In genomic region chr2:37417321-37417720, GRCh38 we compare ENCODE assay signal across 24 cellular contexts.
DNase-seq lines count a peak whose midpoint lies in the region; ATAC-seq and TF ChIP-seq lines count a peak whose summit lies in the region.
"Had no signal": no experiment of that assay in that cellular context is flagged by ENCODE, and none has a peak within 500 bp of the region (broad histone marks: within the 10 kb centered on the region; RNA-seq: fewer than 3 reads in every experiment).

No MANE protein-coding gene starts in this region.

- no peak overlapping the region for H3K4me2 ChIP-seq in SK-N-SH
- H3K4me2 ChIP-seq in H9 (ENCODE audit: insufficient read depth, insufficient read length, low read length), result no peak overlapping the region
- H3K4me2 ChIP-seq: PC-9 had no signal

- H2BK12ac ChIP-seq in H9 (ENCODE audit: insufficient read length, low read depth, low read length), result no peak overlapping the region

- intact Hi-C loops in right cardiac atrium (cut with DNase I), result loop anchor here in 2 of 4 donors (5.0 to 10.0 kb wide), 3 partner anchors 117 to 415 kb away; no protein-coding TSS in a partner anchor

- TF ChIP-seq CTCF in SK-N-SH (IDR thresholded peaks at IDR 0.05) (no peak), H9 (conservative IDR thresholded peaks at IDR 0.05) (no peak)

- no peaks in the 10 kb centered on the region for H3K36me3 ChIP-seq in SK-N-SH (replicated peaks in 1 of 2; ENCODE audit: control insufficient read depth in 1 of 2, insufficient read depth in 2 of 2, low read length in 1 of 2)
- H3K36me3 ChIP-seq: heart left ventricle, transverse colon had no signal

- no peak overlapping the region for H3T11ph ChIP-seq in H9 (ENCODE audit: low read length)

- no peak overlapping the region for H3K4ac ChIP-seq in H9 (ENCODE audit: low read depth, low read length)

- no peak overlapping the region for H2BK120ac ChIP-seq in H9 (ENCODE audit: low read depth, low read length, poor library complexity, severe bottlenecking)

- no peaks in the 10 kb centered on the region; a peak in 1 of 7 replicates for H3K36me3 Mint-ChIP-seq in H9 (ENCODE audit: insufficient read depth in 1 of 3, low read depth in 3 of 3)
- H3K36me3 Mint-ChIP-seq: naive thymus-derived CD4-positive, alpha-beta T cell; stimulated activated memory B cell treated with anti-CD40 and anti-IgM and Interleukin-4, amounts not matched to agents 10 μg/mL and 1 μg/mL and 100 μg/mL, for 72 hours had no signal

- no peak overlapping the region for H3K9ac ChIP-seq in SK-N-SH
- no peak overlapping the region for H3K9ac ChIP-seq in H9 (ENCODE audit: extremely low read depth, insufficient read length, low read length)

- H3K9me3 Mint-ChIP-seq in H9, result no peaks in the 10 kb centered on the region
- H3K9me3 Mint-ChIP-seq: activated CD4-positive, alpha-beta T cell treated with anti-CD3 and anti-CD28 coated beads, Interleukin-2, amount 10 ng/mL, durations not matched to agents 7 days and 5 days; dendritic cell treated with granulocyte-macrophage colony-stimulating factor and Interleukin-4, amounts not matched to agents 40 ng/mL and 50 ng/mL, for 4 days; naive thymus-derived CD4-positive, alpha-beta T cell; stimulated activated memory B cell treated with anti-CD40 and anti-IgM and Interleukin-4, amounts not matched to agents 10 μg/mL and 1 μg/mL and 100 μg/mL, for 72 hours had no signal

- no peak overlapping the region for H4K8ac ChIP-seq in H9 (replicated peaks; ENCODE audit: insufficient read length, low read depth, low read length)

- H2AK5ac ChIP-seq in H9 (ENCODE audit: insufficient read length, low read length), result no peak overlapping the region

- H3K18ac ChIP-seq in H9 (ENCODE audit: insufficient read length, low read depth, low read length), result no peak overlapping the region

- peak overlapping the region in 1 of 2 experiments; percentile 9; a peak in 1 of 4 replicates for H3K27ac ChIP-seq in SK-N-SH (ENCODE audit: low read depth in 2 of 2, low read length in 1 of 2)
- H3K27ac ChIP-seq in H9 (ENCODE audit: insufficient read length, low read depth, low read length), result no peak overlapping the region
- H3K27ac ChIP-seq in right cardiac atrium (ENCODE audit: low read length), result no peak overlapping the region
- H3K27ac ChIP-seq: body of pancreas, epithelial cell of prostate, heart left ventricle, PC-9, SK-N-MC, transverse colon had no signal

- CTCF ChIA-PET in SK-N-SH (lab: Yijun Ruan, JAX), result interaction anchor here (0.8 to 12.8 kb wide), 8 partner anchors 21 to 565 kb away, joined by 3 to 540 read pairs (median 60); partner anchors contain the start of gene CDC42EP3

- H3K9me3 ChIP-seq in SK-N-SH (no peaks in the 10 kb centered on the region), H9 (ENCODE audit: control insufficient read depth, low read depth, low read length) (no peaks in the 10 kb centered on the region), right cardiac atrium (ENCODE audit: control insufficient read depth, low read length) (no peaks in the 10 kb centered on the region)
- H3K9me3 ChIP-seq: body of pancreas, heart left ventricle, transverse colon had no signal

- H3K27ac Mint-ChIP-seq in H9, result no peak overlapping the region
- H3K27ac Mint-ChIP-seq: activated CD4-positive, alpha-beta T cell treated with anti-CD3 and anti-CD28 coated beads, Interleukin-2, amount 10 ng/mL, durations not matched to agents 7 days and 5 days; dendritic cell treated with granulocyte-macrophage colony-stimulating factor and Interleukin-4, amounts not matched to agents 40 ng/mL and 50 ng/mL, for 4 days; naive thymus-derived CD4-positive, alpha-beta T cell; stimulated activated memory B cell treated with anti-CD40 and anti-IgM and Interleukin-4, amounts not matched to agents 10 μg/mL and 1 μg/mL and 100 μg/mL, for 72 hours had no signal

- no peak for TF ChIP-seq EP300 in SK-N-SH (IDR thresholded peaks at IDR 0.05; ENCODE audit: borderline replicate concordance in 1 of 2, low read depth in 1 of 2, low read length in 1 of 2)

- H3K23ac ChIP-seq in H9 (ENCODE audit: insufficient read length, low read depth, low read length), result no peak overlapping the region

- H3K9me2 ChIP-seq in SK-N-SH, result no peaks in the 10 kb centered on the region

- H3K14ac ChIP-seq in H9 (ENCODE audit: insufficient read depth, low read length), result no peak overlapping the region

- no peak overlapping the region for H2BK5ac ChIP-seq in H9 (ENCODE audit: insufficient read length, low read length)

- no peak for DNase-seq in SK-N-SH
- DNase-seq in amniotic stem cell (lab: John Stamatoyannopoulos, UW), result peak; percentile 43
- DNase-seq in foreskin melanocyte, result peak; percentile 74
- DNase-seq in H9, result no peak
- DNase-seq in NCI-H345 treated with DMSO at 0.1 percent for 48 hours (lab: John Stamatoyannopoulos, UW; ENCODE audit: unreplicated experiment), result no peak
- no peak for DNase-seq in right cardiac atrium
- no peak for DNase-seq in activated CD4-positive, alpha-beta T cell treated with anti-CD3 and anti-CD28 coated beads for 4 hours
- DNase-seq: activated CD4-positive, alpha-beta T cell treated with anti-CD3 and anti-CD28 coated beads, Interleukin-2, amount 10 ng/mL, durations not matched to agents 7 days and 5 days; activated CD8-positive, alpha-beta memory T cell treated with anti-CD3 and anti-CD28 coated beads, Interleukin-2, amount 50 U/mL, for 48 hours; activated gamma-delta T cell; body of pancreas; GOT3; heart left ventricle; KG1; naive thymus-derived CD4-positive, alpha-beta T cell; NCI-H1092; NCI-H774; PC-9; transverse colon had no signal

- H4K20me1 ChIP-seq in SK-N-SH (ENCODE audit: insufficient read depth) (no peaks in the 10 kb centered on the region), H9 (ENCODE audit: control insufficient read depth, insufficient read depth, insufficient read length) (no peaks in the 10 kb centered on the region)

- H4K91ac ChIP-seq in H9 (ENCODE audit: insufficient read length, low read depth, low read length), result no peak overlapping the region

- H3K79me2 ChIP-seq in SK-N-SH (ENCODE audit: insufficient read depth) (no peaks in the 10 kb centered on the region), H9 (ENCODE audit: insufficient read depth, low read length) (no peaks in the 10 kb centered on the region)

- H3K4me3 Mint-ChIP-seq in H9, result no peak overlapping the region
- H3K4me3 Mint-ChIP-seq: activated CD4-positive, alpha-beta T cell treated with anti-CD3 and anti-CD28 coated beads, Interleukin-2, amount 10 ng/mL, durations not matched to agents 7 days and 5 days; dendritic cell treated with granulocyte-macrophage colony-stimulating factor and Interleukin-4, amounts not matched to agents 40 ng/mL and 50 ng/mL, for 4 days; naive thymus-derived CD4-positive, alpha-beta T cell; stimulated activated memory B cell treated with anti-CD40 and anti-IgM and Interleukin-4, amounts not matched to agents 10 μg/mL and 1 μg/mL and 100 μg/mL, for 72 hours had no signal

- no peak overlapping the region for H2AFZ ChIP-seq in SK-N-SH (ENCODE audit: low read depth)
- H2AFZ ChIP-seq in H9 (ENCODE audit: low read length), result no peak overlapping the region
- H2AFZ ChIP-seq: PC-9 had no signal

- 75% methylated on average over 4 of the region's 4 CpGs for WGBS in SK-N-SH (ENCODE audit: low lambda C conversion rate)
- WGBS in H9 (ENCODE audit: extremely low coverage, insufficient read length, low lambda C conversion rate), result no CpG with 5 or more reads among the region's 4 CpGs
- 48% methylated on average over 4 of the region's 4 CpGs for WGBS in right cardiac atrium

- no peak overlapping the region for H2BK15ac ChIP-seq in H9 (ENCODE audit: low read depth, low read length)

- peaks cover 2% of the 10 kb centered on the region; the same call in 1 of the 2 replicates for H3K27me3 Mint-ChIP-seq in H9 (ENCODE audit: low read depth)
- H3K27me3 Mint-ChIP-seq: activated CD4-positive, alpha-beta T cell treated with anti-CD3 and anti-CD28 coated beads, Interleukin-2, amount 10 ng/mL, durations not matched to agents 7 days and 5 days; stimulated activated memory B cell treated with anti-CD40 and anti-IgM and Interleukin-4, amounts not matched to agents 10 μg/mL and 1 μg/mL and 100 μg/mL, for 72 hours had no signal

- H3K79me1 ChIP-seq in H9 (ENCODE audit: insufficient read depth, low read depth, low read length, poor library complexity, severe bottlenecking), result no peaks in the 10 kb centered on the region

- H3F3A ChIP-seq in SK-N-SH (replicated peaks; ENCODE audit: insufficient read depth), result no peaks in the 10 kb centered on the region

- peaks cover 10 to 16% of the 10 kb centered on the region in 2 experiments for H3K4me1 ChIP-seq in SK-N-SH (ENCODE audit: control insufficient read depth in 1 of 2, insufficient read depth in 2 of 2, low read depth in 1 of 2, low read length in 1 of 2)
- H3K4me1 ChIP-seq in H9 (ENCODE audit: insufficient read depth, low read length), result peaks cover 2% of the 10 kb centered on the region; the same call in 1 of the 2 replicates
- peaks cover 2% of the 10 kb centered on the region for H3K4me1 ChIP-seq in right cardiac atrium (ENCODE audit: control insufficient read depth, insufficient read depth, low read length)
- H3K4me1 ChIP-seq: body of pancreas had no signal

- POLR2A ChIA-PET in SK-N-SH (lab: Yijun Ruan, JAX), result interaction anchor here (0.7 kb wide), 1 partner anchor 254 kb away, joined by 3 read pairs; the partner anchor contains the start of gene CDC42EP3

- H3K23me2 ChIP-seq in H9 (ENCODE audit: insufficient read length, low read depth, low read length, poor library complexity, severe bottlenecking), result no peaks in the 10 kb centered on the region

- no peak overlapping the region for H3K56ac ChIP-seq in H9 (ENCODE audit: insufficient read length, low read depth, low read length)

- H2BK20ac ChIP-seq in H9 (ENCODE audit: low read depth, low read length, poor library complexity, severe bottlenecking), result no peak overlapping the region

- 0 out of 3 replicates have a peak, but pooled peaks have one; percentile 8 for ATAC-seq in SK-N-SH treated with all-trans-retinoic acid at 6 μM for 48 hours
- no peak for ATAC-seq in right cardiac atrium
- ATAC-seq: body of pancreas; heart left ventricle; naive thymus-derived CD4-positive, alpha-beta T cell; stimulated activated memory B cell treated with anti-CD40 and anti-IgM and Interleukin-4, amounts not matched to agents 10 μg/mL and 1 μg/mL and 100 μg/mL, for 72 hours had no signal

- H3K27me3 ChIP-seq in SK-N-SH (ENCODE audit: insufficient read depth) (no peaks in the 10 kb centered on the region), H9 (ENCODE audit: insufficient read depth, low read length) (no peaks in the 10 kb centered on the region), right cardiac atrium (ENCODE audit: control insufficient read depth, insufficient read depth) (no peaks in the 10 kb centered on the region)
- H3K27me3 ChIP-seq: body of pancreas, heart left ventricle, transverse colon had no signal

- H4K5ac ChIP-seq in H9 (ENCODE audit: insufficient read length, low read depth, low read length), result no peak overlapping the region

- H3K4me3 ChIP-seq in SK-N-SH (ENCODE audit: low read depth in 2 of 2, low read length in 1 of 2) (no peak overlapping the region), right cardiac atrium (ENCODE audit: low read length) (no peak overlapping the region)
- H3K4me3 ChIP-seq: body of pancreas, heart left ventricle, PC-9, SK-N-MC, transverse colon had no signal

- TF ChIP-seq RAD21 in SK-N-SH (IDR thresholded peaks at IDR 0.05; ENCODE audit: low read length), result no peak

- H3K4me1 Mint-ChIP-seq in H9, result peaks cover 0 to 9% of the 10 kb centered on the region in 2 experiments

Comparison
In these comparisons a context has a peak if more than half of its experiments do, and no peak if none do; other contexts are left out.
1. DNase-seq: peak in amniotic stem cell (single experiment) and foreskin melanocyte (single experiment); none in SK-N-SH (single experiment), H9 (single experiment), NCI-H345 treated with DMSO at 0.1 percent for 48 hours (single experiment), right cardiac atrium (0 of 3) and activated CD4-positive, alpha-beta T cell treated with anti-CD3 and anti-CD28 coated beads for 4 hours (0 of 2).